In genomic region chr18:73007195-73007934, GRCh38 we compare ENCODE assay signal across 19 cellular contexts.
DNase-seq lines count a peak whose midpoint lies in the region; ATAC-seq and TF ChIP-seq lines count a peak whose summit lies in the region.
"Had no signal": no experiment of that assay in that cellular context is flagged by ENCODE, and none has a peak within 500 bp of the region (broad histone marks: within the 10 kb centered on the region; RNA-seq: fewer than 3 reads in every experiment).

No MANE protein-coding gene starts in this region.

- TF ChIP-seq CTCF in activated B cell treated with CpG ODN at 0.5 μM for 24 hours (IDR thresholded peaks at IDR 0.05) (no peak), omental fat pad (IDR thresholded peaks at IDR 0.05) (no peak)
- no peak for TF ChIP-seq CTCF in activated CD8-positive, alpha-beta T cell treated with anti-CD3 and anti-CD28 coated beads for 36 hours (IDR thresholded peaks at IDR 0.05)

- H3K9me3 Mint-ChIP-seq in activated B cell treated with CpG ODN at 0.5 μM for 24 hours, result peaks cover 8% of the 10 kb centered on the region
- H3K9me3 Mint-ChIP-seq in activated CD8-positive, alpha-beta T cell treated with anti-CD3 and anti-CD28 coated beads for 36 hours, result no peaks in the 10 kb centered on the region

- no peak overlapping the region for H3K4me3 ChIP-seq in HAP-1
- H3K4me3 ChIP-seq: BLaER1, lung, SJSA1, tibial artery had no signal

- peak overlapping the region; percentile 65 for H3K27ac Mint-ChIP-seq in activated B cell treated with CpG ODN at 0.5 μM for 24 hours
- H3K27ac Mint-ChIP-seq in activated CD8-positive, alpha-beta T cell treated with anti-CD3 and anti-CD28 coated beads for 36 hours, result no peak overlapping the region
- H3K27ac Mint-ChIP-seq: activated CD8-positive, alpha-beta T cell treated with anti-CD3 and anti-CD28 coated beads, Interleukin-2, amount 10 ng/mL, durations not matched to agents 7 days and 5 days; activated T-helper 17 cell treated with anti-CD3 and anti-CD28 coated beads, Interleukin-2, amount 50 U/mL, for 72 hours; natural killer cell treated with Interleukin-12 subunit alpha and Interleukin-12 subunit beta and Interleukin-15 and Interleukin-18, amount 100 ng/mL, for 72 hours had no signal

- H3K4me1 Mint-ChIP-seq in activated B cell treated with CpG ODN at 0.5 μM for 24 hours, result peaks cover 27% of the 10 kb centered on the region
- no peaks in the 10 kb centered on the region for H3K4me1 Mint-ChIP-seq in activated CD8-positive, alpha-beta T cell treated with anti-CD3 and anti-CD28 coated beads for 36 hours (ENCODE audit: low read depth)
- H3K4me1 Mint-ChIP-seq: activated T-helper 17 cell treated with anti-CD3 and anti-CD28 coated beads, Interleukin-2, amount 50 U/mL, for 72 hours had no signal

- DNase-seq in activated B cell treated with CpG ODN at 0.5 μM for 24 hours, result no peak
- no peak for DNase-seq in omental fat pad (ENCODE audit: low spot score)
- no peak for DNase-seq in stimulated activated CD4-positive, alpha-beta T cell treated with anti-CD3 and anti-CD28 coated beads, Interleukin-15, amount 100 ng/mL, for 24 hours
- DNase-seq in UCSD-AML1 (lab: John Stamatoyannopoulos, UW; ENCODE audit: unreplicated experiment), result no peak
- DNase-seq in activated CD8-positive, alpha-beta T cell treated with anti-CD3 and anti-CD28 coated beads for 36 hours, result no peak
- no peak for DNase-seq in HAP-1 (ENCODE audit: low spot score in 2 of 2)
- DNase-seq: activated CD8-positive, alpha-beta T cell treated with anti-CD3 and anti-CD28 coated beads, Interleukin-2, amount 10 ng/mL, durations not matched to agents 7 days and 5 days; aorta; NCI-H1092 treated with DMSO at 0.1 percent for 48 hours; NCI-H2171 treated with DMSO at 0.1 percent for 48 hours; NK-92 treated with Interleukin-12 subunit alpha and Interleukin-12 subunit beta, amount 100 ng/mL, for 24 hours; tibial artery had no signal

- peak overlapping the region; percentile 32 for H3K4me3 Mint-ChIP-seq in activated B cell treated with CpG ODN at 0.5 μM for 24 hours
- no peak overlapping the region for H3K4me3 Mint-ChIP-seq in activated CD8-positive, alpha-beta T cell treated with anti-CD3 and anti-CD28 coated beads for 36 hours
- H3K4me3 Mint-ChIP-seq: activated CD8-positive, alpha-beta T cell treated with anti-CD3 and anti-CD28 coated beads, Interleukin-2, amount 10 ng/mL, durations not matched to agents 7 days and 5 days; activated T-helper 17 cell treated with anti-CD3 and anti-CD28 coated beads, Interleukin-2, amount 50 U/mL, for 72 hours; natural killer cell treated with Interleukin-12 subunit alpha and Interleukin-12 subunit beta and Interleukin-15 and Interleukin-18, amount 100 ng/mL, for 72 hours had no signal

- peak; percentile 65 for ATAC-seq in GM19351 (IDR thresholded peaks at IDR 0.05; ENCODE audit: unreplicated experiment)
- ATAC-seq in HG02981 (IDR thresholded peaks at IDR 0.05; ENCODE audit: unreplicated experiment), result peak; percentile 46
- ATAC-seq in activated B cell treated with CpG ODN at 0.5 μM for 24 hours (ENCODE audit: low read depth), result peak; percentile 7
- ATAC-seq in omental fat pad (ENCODE audit: low FRiP score), result peak; percentile 32
- ATAC-seq in activated CD8-positive, alpha-beta T cell treated with anti-CD3 and anti-CD28 coated beads for 36 hours, result no peak
- ATAC-seq: activated CD8-positive, alpha-beta T cell treated with anti-CD3 and anti-CD28 coated beads, Interleukin-2, amount 10 ng/mL, durations not matched to agents 7 days and 5 days; activated T-helper 17 cell treated with anti-CD3 and anti-CD28 coated beads, Interleukin-2, amount 50 U/mL, for 72 hours; natural killer cell treated with Interleukin-12 subunit alpha and Interleukin-12 subunit beta and Interleukin-15 and Interleukin-18, amount 100 ng/mL, for 72 hours had no signal

- H3K4me1 ChIP-seq in HAP-1, result no peaks in the 10 kb centered on the region
- H3K4me1 ChIP-seq: BLaER1, SJSA1, tibial artery had no signal

- intact Hi-C loops in activated B cell treated with CpG ODN at 0.5 μM for 24 hours (cut with micrococcal nuclease), result loop anchor here (2.0 kb wide), 1 partner anchor 65 kb away; no protein-coding TSS in a partner anchor
- intact Hi-C loops in activated CD8-positive, alpha-beta T cell treated with anti-CD3 and anti-CD28 coated beads for 36 hours (cut with micrococcal nuclease), result no loop called here

- POLR2A ChIA-PET in activated B cell treated with CpG ODN at 0.5 μM for 24 hours (lab: Charles Lee), result no interaction called here
- POLR2A ChIA-PET in activated CD8-positive, alpha-beta T cell treated with anti-CD3 and anti-CD28 coated beads for 36 hours (lab: Charles Lee), result interaction anchor here (0.7 kb wide), 1 partner anchor 24 kb away, joined by 3 read pairs; no protein-coding TSS in a partner anchor

- H3K9me3 ChIP-seq in HAP-1, result no peaks in the 10 kb centered on the region; the same call in 1 of the 2 replicates
- H3K9me3 ChIP-seq: BLaER1, SJSA1, tibial artery had no signal

- no peaks in the 10 kb centered on the region for H3K27me3 ChIP-seq in HAP-1 (ENCODE audit: low read depth)
- H3K27me3 ChIP-seq: BLaER1, SJSA1, tibial artery had no signal

- in situ Hi-C loops in HAP-1 (cut with MboI; ENCODE audit: low sequenced_read_pairs), result no loop called here

- H3K27me3 Mint-ChIP-seq in activated B cell treated with CpG ODN at 0.5 μM for 24 hours, result no peaks in the 10 kb centered on the region
- H3K27me3 Mint-ChIP-seq in activated CD8-positive, alpha-beta T cell treated with anti-CD3 and anti-CD28 coated beads for 36 hours, result no peaks in the 10 kb centered on the region
- H3K27me3 Mint-ChIP-seq: activated T-helper 17 cell treated with anti-CD3 and anti-CD28 coated beads, Interleukin-2, amount 50 U/mL, for 72 hours; natural killer cell treated with Interleukin-12 subunit alpha and Interleukin-12 subunit beta and Interleukin-15 and Interleukin-18, amount 100 ng/mL, for 72 hours had no signal

- CTCF ChIA-PET in activated B cell treated with CpG ODN at 0.5 μM for 24 hours (lab: Charles Lee), result no interaction called here
- CTCF ChIA-PET in activated CD8-positive, alpha-beta T cell treated with anti-CD3 and anti-CD28 coated beads for 36 hours (lab: Charles Lee), result no interaction called here

- H3K36me3 ChIP-seq in HAP-1 (replicated peaks), result no peaks in the 10 kb centered on the region
- H3K36me3 ChIP-seq: BLaER1, SJSA1, tibial artery had no signal

- H3K36me3 Mint-ChIP-seq in activated B cell treated with CpG ODN at 0.5 μM for 24 hours (ENCODE audit: low read depth), result no peaks in the 10 kb centered on the region
- H3K36me3 Mint-ChIP-seq in activated CD8-positive, alpha-beta T cell treated with anti-CD3 and anti-CD28 coated beads for 36 hours (ENCODE audit: low read depth), result no peaks in the 10 kb centered on the region
